18 cellular contexts compared by ENCODE assay signal in the genomic region with DNA sequence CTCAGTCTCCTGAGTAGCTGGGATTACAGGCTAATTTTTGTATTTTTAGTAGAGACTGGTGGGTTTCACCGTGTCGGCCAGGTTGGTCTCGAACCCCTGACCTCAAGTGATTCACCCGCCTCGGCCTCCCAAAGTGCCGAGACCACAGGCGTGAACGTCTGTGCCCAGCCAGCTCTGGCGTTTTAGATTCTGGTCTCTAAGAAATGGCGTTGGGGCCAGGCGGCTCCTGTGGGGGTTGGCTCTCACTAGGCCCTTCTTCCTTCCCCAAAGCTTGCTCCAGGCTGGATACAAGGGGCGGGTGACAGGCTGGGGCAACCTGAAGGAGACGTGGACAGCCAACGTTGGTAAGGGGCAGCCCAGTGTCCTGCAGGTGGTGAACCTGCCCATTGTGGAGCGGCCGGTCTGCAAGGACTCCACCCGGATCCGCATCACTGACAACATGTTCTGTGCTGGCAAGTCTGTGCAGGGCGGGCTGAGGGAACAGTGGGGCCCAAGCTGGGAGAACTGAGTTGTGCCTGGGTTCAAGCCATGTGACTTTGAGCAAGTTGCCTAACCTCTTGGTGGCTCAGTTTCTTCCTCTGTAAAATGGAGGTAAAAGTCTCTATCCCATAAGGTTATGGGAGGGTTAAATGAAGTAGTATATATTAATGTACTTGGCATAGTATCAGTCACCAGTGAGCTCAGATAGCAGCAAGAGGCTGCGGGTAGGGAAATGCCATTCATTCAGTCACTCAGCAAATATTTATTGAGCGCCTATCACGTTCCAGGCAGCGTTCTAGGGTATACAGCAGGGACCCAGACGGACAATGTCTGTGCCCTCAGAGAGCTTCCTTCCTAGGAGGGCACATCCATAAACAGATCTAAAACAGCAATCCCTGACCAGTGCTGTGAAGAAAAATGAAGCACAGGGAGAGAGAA. TPM values are rescaled to one million over a fixed set of nuclear protein-coding genes. Genes with fewer than 3 reads are reported as not detected.
DNase-seq lines count a peak whose midpoint lies in the region; ATAC-seq and TF ChIP-seq lines count a peak whose summit lies in the region.
"Had no signal": no experiment of that assay in that cellular context is flagged by ENCODE, and none has a peak within 500 bp of the region (broad histone marks: within the 10 kb centered on the region; RNA-seq: fewer than 3 reads in every experiment).

No MANE protein-coding gene starts in this region.

- H3K9ac ChIP-seq in neuronal stem cell (ENCODE audit: low read depth, low read length, poor library complexity): no peak overlapping the region

- H3K27ac ChIP-seq in RWPE2 (ENCODE audit: poor library complexity, severe bottlenecking) (no peak overlapping the region), neuronal stem cell (replicated peaks; ENCODE audit: low read length) (no peak overlapping the region)
- H3K27ac ChIP-seq: A549, C4-2B, Peyer's patch had no signal

- peak overlapping the region; percentile 27 for H2AK5ac ChIP-seq in neuronal stem cell (ENCODE audit: low read depth, low read length)

- H4K8ac ChIP-seq in neuronal stem cell (ENCODE audit: low read depth, low read length): no peak overlapping the region

- no peak for TF ChIP-seq CTCF in RWPE2 (IDR thresholded peaks at IDR 0.05; ENCODE audit: poor library complexity, severe bottlenecking)
- no peak for TF ChIP-seq CTCF in fibroblast of pulmonary artery (IDR thresholded peaks at IDR 0.05; ENCODE audit: low read length, missing control alignments)

- H3K36me3 Mint-ChIP-seq in activated T-helper 1 cell treated with anti-CD3 and anti-CD28 coated beads, Interleukin-12 subunit alpha, Interleukin-12 subunit beta, Interleukin-2, Interleukin-4 antibody, amounts not matched to agents 30 ng/mL and 10 ng/mL and 1 ng/mL, durations not matched to agents 14 hours and 24 hours and 36 hours (ENCODE audit: low read depth): no peaks in the 10 kb centered on the region

- no peak overlapping the region for H3K4me2 ChIP-seq in neuronal stem cell (ENCODE audit: insufficient read depth, low read length, poor library complexity, severe bottlenecking)
- H3K4me2 ChIP-seq: A549 had no signal

- no CpG with 5 or more reads among the region's 24 CpGs for WGBS in neuronal stem cell (ENCODE audit: extremely low coverage in 2 of 2, insufficient read length in 2 of 2, insufficient replicate concordance in 1 of 2), 2 donors

- no peak overlapping the region for H3K27ac Mint-ChIP-seq in activated T-helper 1 cell treated with anti-CD3 and anti-CD28 coated beads, Interleukin-12 subunit alpha, Interleukin-12 subunit beta, Interleukin-2, Interleukin-4 antibody, amounts not matched to agents 30 ng/mL and 10 ng/mL and 1 ng/mL, durations not matched to agents 14 hours and 24 hours and 36 hours

- no peak overlapping the region for H3K4me3 ChIP-seq in RWPE2 (ENCODE audit: severe bottlenecking)
- H3K4me3 ChIP-seq in fibroblast of pulmonary artery (replicated peaks; ENCODE audit: low read depth, low read length): no peak overlapping the region
- H3K4me3 ChIP-seq in neuronal stem cell (ENCODE audit: low read length in 2 of 2): no peak overlapping the region
- H3K4me3 ChIP-seq: A549, Peyer's patch had no signal

- H2BK15ac ChIP-seq in neuronal stem cell (ENCODE audit: low read length): no peak overlapping the region

- no peak overlapping the region for H3K14ac ChIP-seq in neuronal stem cell (ENCODE audit: low read length)

- no peaks in the 10 kb centered on the region for H3K36me3 ChIP-seq in RWPE2 (ENCODE audit: low read depth)
- H3K36me3 ChIP-seq in neuronal stem cell (replicated peaks in 1 of 2; ENCODE audit: control insufficient read depth in 2 of 2, insufficient read depth in 2 of 2, low read length in 2 of 2): no peaks in the 10 kb centered on the region
- H3K36me3 ChIP-seq: Peyer's patch had no signal

- intact Hi-C loops in activated T-helper 1 cell treated with anti-CD3 and anti-CD28 coated beads, Interleukin-12 subunit alpha, Interleukin-12 subunit beta, Interleukin-2, Interleukin-4 antibody, amounts not matched to agents 30 ng/mL and 10 ng/mL and 1 ng/mL, durations not matched to agents 14 hours and 24 hours and 36 hours (cut with micrococcal nuclease): no loop called here

- no peak overlapping the region for H2BK5ac ChIP-seq in neuronal stem cell (ENCODE audit: low read length)

- H4K91ac ChIP-seq in neuronal stem cell (ENCODE audit: low read depth, low read length, poor library complexity): no peak overlapping the region

- H3K4ac ChIP-seq in neuronal stem cell (ENCODE audit: low read length): no peak overlapping the region

- no peaks in the 10 kb centered on the region for H3K79me1 ChIP-seq in neuronal stem cell (ENCODE audit: low read depth, low read length)

- no peaks in the 10 kb centered on the region for H3K4me1 Mint-ChIP-seq in activated T-helper 1 cell treated with anti-CD3 and anti-CD28 coated beads, Interleukin-12 subunit alpha, Interleukin-12 subunit beta, Interleukin-2, Interleukin-4 antibody, amounts not matched to agents 30 ng/mL and 10 ng/mL and 1 ng/mL, durations not matched to agents 14 hours and 24 hours and 36 hours (ENCODE audit: low read depth)

- no peak overlapping the region for H3K4me3 Mint-ChIP-seq in activated T-helper 1 cell treated with anti-CD3 and anti-CD28 coated beads, Interleukin-12 subunit alpha, Interleukin-12 subunit beta, Interleukin-2, Interleukin-4 antibody, amounts not matched to agents 30 ng/mL and 10 ng/mL and 1 ng/mL, durations not matched to agents 14 hours and 24 hours and 36 hours
- H3K4me3 Mint-ChIP-seq: H9 had no signal

- H3K27me3 ChIP-seq in RWPE2 (ENCODE audit: insufficient read depth, poor library complexity, severe bottlenecking): no peaks in the 10 kb centered on the region
- H3K27me3 ChIP-seq in neuronal stem cell (ENCODE audit: control insufficient read depth in 3 of 3, insufficient read depth in 3 of 3, low read depth in 1 of 3, low read length in 3 of 3): no peaks in the 10 kb centered on the region
- H3K27me3 ChIP-seq: Peyer's patch had no signal

- H3K4me1 ChIP-seq in RWPE2 (ENCODE audit: insufficient read depth, poor library complexity, severe bottlenecking) (no peaks in the 10 kb centered on the region), neuronal stem cell (ENCODE audit: control insufficient read depth in 2 of 2, insufficient read depth in 1 of 2, low read depth in 1 of 2, low read length in 2 of 2) (peaks cover under 1 to 1% of the 10 kb centered on the region in 2 donors)
- H3K4me1 ChIP-seq: A549, Peyer's patch had no signal

- H2AFZ ChIP-seq in neuronal stem cell (ENCODE audit: low read length): peak overlapping the region; percentile 11

- H2BK12ac ChIP-seq in neuronal stem cell (ENCODE audit: low read length): no peak overlapping the region

- H3K18ac ChIP-seq in neuronal stem cell (ENCODE audit: low read length): peak overlapping the region; percentile 9

- peak; percentile 30; the same call in 1 of the 3 replicates for ATAC-seq in RWPE2 (ENCODE audit: low read depth)

- H3K9me3 ChIP-seq in RWPE2 (ENCODE audit: severe bottlenecking): no peaks in the 10 kb centered on the region
- no peaks in the 10 kb centered on the region for H3K9me3 ChIP-seq in neuronal stem cell (replicated peaks in 1 of 2; ENCODE audit: control insufficient read depth in 2 of 2, insufficient read depth in 1 of 2, low read depth in 1 of 2, low read length in 2 of 2)
- H3K9me3 ChIP-seq: A549, Peyer's patch had no signal

- no peaks in the 10 kb centered on the region for H3K9me3 Mint-ChIP-seq in activated T-helper 1 cell treated with anti-CD3 and anti-CD28 coated beads, Interleukin-12 subunit alpha, Interleukin-12 subunit beta, Interleukin-2, Interleukin-4 antibody, amounts not matched to agents 30 ng/mL and 10 ng/mL and 1 ng/mL, durations not matched to agents 14 hours and 24 hours and 36 hours
- H3K9me3 Mint-ChIP-seq: H9 had no signal

- H3K23ac ChIP-seq in neuronal stem cell (ENCODE audit: low read depth, low read length, poor library complexity): peak overlapping the region; percentile 67

- H3K27me3 Mint-ChIP-seq in activated T-helper 1 cell treated with anti-CD3 and anti-CD28 coated beads, Interleukin-12 subunit alpha, Interleukin-12 subunit beta, Interleukin-2, Interleukin-4 antibody, amounts not matched to agents 30 ng/mL and 10 ng/mL and 1 ng/mL, durations not matched to agents 14 hours and 24 hours and 36 hours (ENCODE audit: insufficient read depth): no peaks in the 10 kb centered on the region

- DNase-seq in ELR (ENCODE audit: low read depth) (peak; percentile 12), RWPE2 (ENCODE audit: low spot score) (no peak), fibroblast of pulmonary artery (ENCODE audit: low read depth) (peak; percentile 10), neuronal stem cell (ENCODE audit: low spot score) (no peak), T1000 (lab: John Stamatoyannopoulos, UW) (no peak)
- no peak for DNase-seq in activated T-helper 1 cell treated with anti-CD3 and anti-CD28 coated beads, Interleukin-12 subunit alpha, Interleukin-12 subunit beta, Interleukin-2, Interleukin-4 antibody, amounts not matched to agents 30 ng/mL and 10 ng/mL and 1 ng/mL, durations not matched to agents 14 hours and 24 hours and 36 hours (ENCODE audit: low spot score)
- no peak for DNase-seq in activated CD8-positive, alpha-beta memory T cell treated with anti-CD3 and anti-CD28 coated beads, Interleukin-2, amount 50 U/mL, for 48 hours
- DNase-seq: COR-L47, DMS153, H9, NCI-H1436, NCI-H2081, NCI-H2227 treated with DMSO at 0.1 percent for 48 hours, NCI-H69, Peyer's patch, SHP77 treated with DMSO at 0.1 percent for 48 hours had no signal

- peak overlapping the region; percentile 64 for H2BK120ac ChIP-seq in neuronal stem cell (ENCODE audit: low read depth, low read length)

RNA-seq across cellular contexts. Expression of a gene that starts 10.4 kb away (rescaled TPM):
- polyA plus RNA-seq in neuronal stem cell (2013, experiment 1 of 2): not detected
- not detected for polyA plus RNA-seq in neuronal stem cell (2013, experiment 2 of 2)
- not detected in 2 replicates for total RNA-seq in activated T-helper 1 cell treated with anti-CD3 and anti-CD28 coated beads, Interleukin-12 subunit alpha, Interleukin-12 subunit beta, Interleukin-2, Interleukin-4 antibody, amounts not matched to agents 30 ng/mL and 10 ng/mL and 1 ng/mL, durations not matched to agents 14 hours and 24 hours and 36 hours
- total RNA-seq: H9 had no signal

RNA-seq across cellular contexts. Expression of a gene that starts 28.5 kb away (rescaled TPM):
- polyA plus RNA-seq in neuronal stem cell (2013, experiment 1 of 2): 4.8 TPM
- 5.0 TPM for polyA plus RNA-seq in neuronal stem cell (2013, experiment 2 of 2)
- total RNA-seq in activated T-helper 1 cell treated with anti-CD3 and anti-CD28 coated beads, Interleukin-12 subunit alpha, Interleukin-12 subunit beta, Interleukin-2, Interleukin-4 antibody, amounts not matched to agents 30 ng/mL and 10 ng/mL and 1 ng/mL, durations not matched to agents 14 hours and 24 hours and 36 hours: 12.9 and 13.9 TPM in 2 replicates

RNA-seq across cellular contexts. Expression of a gene that starts 28.9 kb away (rescaled TPM):
- polyA plus RNA-seq in neuronal stem cell (2013, experiment 1 of 2): 14.9 TPM
- 16.1 TPM for polyA plus RNA-seq in neuronal stem cell (2013, experiment 2 of 2)
- 69.8 and 71.7 TPM in 2 replicates for total RNA-seq in activated T-helper 1 cell treated with anti-CD3 and anti-CD28 coated beads, Interleukin-12 subunit alpha, Interleukin-12 subunit beta, Interleukin-2, Interleukin-4 antibody, amounts not matched to agents 30 ng/mL and 10 ng/mL and 1 ng/mL, durations not matched to agents 14 hours and 24 hours and 36 hours

Comparison
In these comparisons a context has a peak if more than half of its experiments do, and no peak if none do; other contexts are left out.
1. DNase-seq: peak in ELR (single experiment) and fibroblast of pulmonary artery (single experiment); none in RWPE2 (single experiment), neuronal stem cell (single experiment), T1000 (single experiment), activated T-helper 1 cell treated with anti-CD3 and anti-CD28 coated beads, Interleukin-12 subunit alpha, Interleukin-12 subunit beta, Interleukin-2, Interleukin-4 antibody, amounts not matched to agents 30 ng/mL and 10 ng/mL and 1 ng/mL, durations not matched to agents 14 hours and 24 hours and 36 hours (single experiment) and activated CD8-positive, alpha-beta memory T cell treated with anti-CD3 and anti-CD28 coated beads, Interleukin-2, amount 50 U/mL, for 48 hours (single experiment).